ENCODE assay signal across 22 cellular contexts in the genomic region with DNA sequence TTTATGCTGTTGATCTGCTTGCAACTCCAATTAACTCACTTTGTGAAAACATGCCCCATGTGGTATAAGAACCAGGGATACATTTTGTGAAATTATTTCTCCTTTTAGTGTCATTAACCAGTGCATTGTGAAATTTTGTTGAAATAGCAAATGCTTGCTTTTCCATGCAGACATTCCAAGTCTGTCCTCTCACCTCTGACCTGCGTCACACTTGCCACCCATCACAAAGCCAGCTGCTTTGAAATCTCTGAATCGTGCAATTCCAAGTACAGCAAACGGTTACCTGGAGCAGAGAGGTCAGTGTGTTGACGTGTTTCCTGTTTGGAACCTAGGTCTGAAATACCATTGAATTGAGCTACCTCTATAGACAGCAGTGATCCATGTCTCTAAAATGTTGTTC. TPM values are rescaled to one million over a fixed set of nuclear protein-coding genes. Genes with fewer than 3 reads are reported as not detected.
DNase-seq lines count a peak whose midpoint lies in the region; ATAC-seq, FAIRE-seq and TF ChIP-seq lines count a peak whose summit lies in the region.
"Had no signal": no experiment of that assay in that cellular context is flagged by ENCODE, and none has a peak within 500 bp of the region (broad histone marks: within the 10 kb centered on the region; RNA-seq: fewer than 3 reads in every experiment).

No MANE protein-coding gene starts in this region.

- no peak overlapping the region for H3K4me3 ChIP-seq in right lobe of liver
- H3K4me3 ChIP-seq: BLaER1 treated with 17β-estradiol and CSF1 and Interleukin-3, amounts not matched to agents 10 nM and 100 nM had no signal

- WGBS in right lobe of liver (ENCODE audit: insufficient coverage, low coverage, low lambda C conversion rate, missing lambda C conversion rate) = 49% methylated on average over 4 of the region's 4 CpGs

- peaks cover 0 to 33% (median 13%) of the 10 kb centered on the region in 4 donors for H3K4me1 ChIP-seq in right lobe of liver

- H3K27me3 ChIP-seq in right lobe of liver = no peaks in the 10 kb centered on the region
- H3K27me3 ChIP-seq: BLaER1 treated with 17β-estradiol and CSF1 and Interleukin-3, amounts not matched to agents 10 nM and 100 nM had no signal

- FAIRE-seq in GM12892 (lab: Jason Lieb, UNC) = no peak
- FAIRE-seq: G401.6, GM12891, GM18507, HTR-8/SVneo had no signal

- peaks cover 48% of the 10 kb centered on the region for H3K4me1 Mint-ChIP-seq in CD14-positive monocyte

- ATAC-seq in right lobe of liver (peak; percentile 42 to 60 (median 50)), GM18511 (IDR thresholded peaks at IDR 0.05; ENCODE audit: unreplicated experiment) (no peak), HG02852 (IDR thresholded peaks at IDR 0.05; ENCODE audit: unreplicated experiment) (no peak)
- ATAC-seq: HCT116 had no signal

- TF ChIP-seq POLR2A in right lobe of liver (IDR thresholded peaks at IDR 0.05) (peak; percentile 31), GM12892 (IDR thresholded peaks at IDR 0.05; ENCODE audit: low read depth, low read length) (no peak)

- peaks cover 0 to 2% (median 0%) of the 10 kb centered on the region in 7 donors for H3K9me3 Mint-ChIP-seq in CD14-positive monocyte
- H3K9me3 Mint-ChIP-seq: CD4-positive, CD25-positive, alpha-beta regulatory T cell; CD8-positive, alpha-beta memory T cell; HFFc6 had no signal

- H3K36me3 ChIP-seq in right lobe of liver = no peaks in the 10 kb centered on the region
- H3K36me3 ChIP-seq: BLaER1 treated with 17β-estradiol and CSF1 and Interleukin-3, amounts not matched to agents 10 nM and 100 nM had no signal

- no peaks in the 10 kb centered on the region for H3K27me3 Mint-ChIP-seq in CD14-positive monocyte (ENCODE audit: low read depth in 3 of 3)
- H3K27me3 Mint-ChIP-seq: B cell; CD4-positive, CD25-positive, alpha-beta regulatory T cell had no signal

- peak overlapping the region in 4 of 7 donors; percentile 63 to 88 (median 75) for H3K27ac Mint-ChIP-seq in CD14-positive monocyte
- H3K27ac Mint-ChIP-seq: B cell; CD4-positive, CD25-positive, alpha-beta regulatory T cell; CD8-positive, alpha-beta memory T cell; HFFc6 had no signal

- H3K4me3 Mint-ChIP-seq in CD14-positive monocyte = peak overlapping the region; percentile 56 to 76
- H3K4me3 Mint-ChIP-seq: B cell; CD4-positive, CD25-positive, alpha-beta regulatory T cell; CD8-positive, alpha-beta memory T cell; HFFc6 had no signal

- intact Hi-C loops in CD14-positive monocyte (cut with micrococcal nuclease) = loop anchor here in 1 of 2 donors (10.0 kb wide), 2 partner anchors 120 to 280 kb away; a partner anchor contains a TSS
- intact Hi-C loops in right lobe of liver (cut with DNase I) = no loop called here

- H3K9me3 ChIP-seq in right lobe of liver = no peaks in the 10 kb centered on the region

- TF ChIP-seq CTCF in CD14-positive monocyte (IDR thresholded peaks at IDR 0.05) (no peak), right lobe of liver (IDR thresholded peaks at IDR 0.05) (no peak)

- H3K27ac ChIP-seq in right lobe of liver = peak overlapping the region; percentile 56 to 100 (median 92)
- H3K27ac ChIP-seq: BLaER1 treated with 17β-estradiol and CSF1 and Interleukin-3, amounts not matched to agents 10 nM and 100 nM had no signal

- no peaks in the 10 kb centered on the region for H3K36me3 Mint-ChIP-seq in CD14-positive monocyte
- H3K36me3 Mint-ChIP-seq: CD4-positive, CD25-positive, alpha-beta regulatory T cell; CD8-positive, alpha-beta memory T cell had no signal

- DNase-seq in CD14-positive monocyte (ENCODE audit: low spot score) (no peak), NCI-H460 (ENCODE audit: extremely low read depth, low read depth) (peak; percentile 78), left kidney (ENCODE audit: low read depth, low spot score) (peak; percentile 13), right lobe of liver (peak; percentile 48 to 88 (median 80)), NCI-H345 (lab: John Stamatoyannopoulos, UW) (no peak), GM12892 (ENCODE audit: insufficient read length) (no peak)
- DNase-seq: CD4-positive, CD25-positive, alpha-beta regulatory T cell; CD8-positive, alpha-beta memory T cell; COR-L47; DMS 273 treated with DMSO at 0.1 percent for 48 hours; GOT3; H7; HFFc6 had no signal

RNA-seq across cellular contexts. Expression of a gene that starts 4.9 kb away (rescaled TPM):
- polyA plus RNA-seq in CD14-positive monocyte = 1 to 10 TPM in 1 of 2 donors, under 1 TPM in 1; 0.79 to 5.0 TPM
- 53.3 and 53.6 TPM in 2 replicates for total RNA-seq in NCI-H460 (2014; rRNA removed; shearing (Covaris generic))
- polyA plus RNA-seq in NCI-H460 (2014; cell fraction: nucleus; rRNA removed) = 37.8 and 51.6 TPM in 2 replicates
- total RNA-seq in right lobe of liver = 100 to 1,000 TPM in 1 of 6 experiments, 10 to 100 TPM in 5; 28.0 to 168 (median 79.9) TPM
- polyA plus RNA-seq in GM12892 (2012; ENCODE audit: missing spikeins) = 10.5 TPM

RNA-seq across cellular contexts. Expression of a gene that starts 13.6 kb away (rescaled TPM):
- 10 to 100 TPM in 1 of 2 donors, 1 to 10 TPM in 1; 9.5 to 11.3 TPM for polyA plus RNA-seq in CD14-positive monocyte
- total RNA-seq in NCI-H460 (2014; rRNA removed; shearing (Covaris generic)) = 35.2 and 35.6 TPM in 2 replicates
- polyA plus RNA-seq in NCI-H460 (2014; cell fraction: nucleus; rRNA removed) = 21.4 and 23.6 TPM in 2 replicates
- total RNA-seq in right lobe of liver = 10 to 100 TPM; 13.6 to 24.3 (median 20.0) TPM
- polyA plus RNA-seq in GM12892 (2012; ENCODE audit: missing spikeins) = 43.6 TPM

Comparison
In these comparisons a context has a peak if more than half of its experiments do, and no peak if none do; other contexts are left out.
1. DNase-seq: peak in NCI-H460 (single experiment), left kidney (single experiment) and right lobe of liver (3 of 3); none in CD14-positive monocyte (single experiment), NCI-H345 (single experiment) and GM12892 (single experiment).
2. ATAC-seq: peak in right lobe of liver (4 of 4); none in GM18511 (single experiment) and HG02852 (single experiment).